In the genomic region with DNA sequence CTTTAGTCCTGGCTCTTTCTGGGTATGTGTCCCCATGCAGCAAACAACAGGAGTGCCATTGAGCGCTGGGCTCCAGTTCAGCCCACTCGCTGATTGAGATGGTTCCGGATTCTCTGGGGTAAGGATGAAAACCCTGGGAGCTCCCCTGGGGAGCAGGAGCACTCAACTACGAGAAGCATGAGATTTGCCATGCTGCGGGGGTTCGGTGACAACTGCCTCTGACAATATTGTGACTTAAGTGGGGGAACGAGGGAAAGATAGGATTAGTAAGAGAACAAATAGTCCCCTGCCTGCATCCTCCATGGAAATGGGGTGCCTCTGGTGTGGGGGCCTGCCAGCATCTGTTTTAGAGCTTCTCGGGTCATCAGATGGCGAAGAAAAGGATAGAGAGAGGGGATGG, we compare ENCODE assay signal across 25 cellular contexts.
DNase-seq lines count a peak whose midpoint lies in the region; ATAC-seq, FAIRE-seq and TF ChIP-seq lines count a peak whose summit lies in the region.
"Had no signal": no experiment of that assay in that cellular context is flagged by ENCODE, and none has a peak within 500 bp of the region (broad histone marks: within the 10 kb centered on the region; RNA-seq: fewer than 3 reads in every experiment).

No MANE protein-coding gene starts in this region.

- peaks cover 10% of the 10 kb centered on the region; the same call in 1 of the 2 replicates for H3K36me3 Mint-ChIP-seq in HFFc6 (ENCODE audit: low read depth)
- peaks cover 12% of the 10 kb centered on the region for H3K36me3 Mint-ChIP-seq in brain
- peaks cover 2% of the 10 kb centered on the region for H3K36me3 Mint-ChIP-seq in neural crest cell (ENCODE audit: low read depth)
- H3K36me3 Mint-ChIP-seq: CD8-positive, alpha-beta T cell had no signal

- H3K36me3 ChIP-seq in skeletal muscle satellite cell (ENCODE audit: insufficient read depth, low read length) = no peaks in the 10 kb centered on the region
- H3K36me3 ChIP-seq: SJSA1 had no signal

- peak overlapping the region; percentile 100 for H3K27ac Mint-ChIP-seq in HFFc6
- peak overlapping the region in 4 of 5 experiments; percentile 14 to 48 (median 39) for H3K27ac Mint-ChIP-seq in brain
- H3K27ac Mint-ChIP-seq in neural crest cell (ENCODE audit: unreplicated experiment) = peak overlapping the region; percentile 12
- H3K27ac Mint-ChIP-seq: CD8-positive, alpha-beta T cell had no signal

- no peaks in the 10 kb centered on the region for H3K27me3 ChIP-seq in skeletal muscle satellite cell (ENCODE audit: control insufficient read depth, insufficient read depth, low read length)
- H3K27me3 ChIP-seq: SJSA1 had no signal

- no peak for DNase-seq in HFFc6
- no peak for DNase-seq in neural crest cell (ENCODE audit: low read depth, low spot score)
- no peak for DNase-seq in urothelium cell line (ENCODE audit: low spot score)
- DNase-seq in NCI-H2227 (lab: John Stamatoyannopoulos, UW; ENCODE audit: unreplicated experiment) = no peak
- DNase-seq: AML-193; Caco-2; CD8-positive, alpha-beta T cell; NCI-H1092 treated with DMSO at 0.1 percent for 48 hours; NCI-H1436; NCI-H187; NCI-H2081 treated with DMSO at 0.1 percent for 48 hours; NCI-H2171; NCI-H526; NCI-H82; NK-92 treated with Interleukin-12 subunit alpha and Interleukin-12 subunit beta, amount 100 ng/mL, for 24 hours; PC-9; Right ventricle myocardium superior had no signal

- H3K4me1 Mint-ChIP-seq in HFFc6 (ENCODE audit: low read depth) = peaks cover 85% of the 10 kb centered on the region
- peaks cover 82% of the 10 kb centered on the region for H3K4me1 Mint-ChIP-seq in brain
- peaks cover 21% of the 10 kb centered on the region for H3K4me1 Mint-ChIP-seq in neural crest cell

- TF ChIP-seq CTCF in HFFc6 (IDR thresholded peaks at IDR 0.05) (no peak), brain (conservative IDR thresholded peaks at IDR 0.05) (no peak), neural crest cell (conservative IDR thresholded peaks at IDR 0.05) (no peak)

- peaks cover 81% of the 10 kb centered on the region for H3K4me1 ChIP-seq in skeletal muscle satellite cell (ENCODE audit: control insufficient read depth, insufficient read depth, low read length)
- H3K4me1 ChIP-seq: Caco-2 had no signal

- no peak for ATAC-seq in HG03045 (IDR thresholded peaks at IDR 0.05; ENCODE audit: unreplicated experiment)
- ATAC-seq: A549; CD8-positive, alpha-beta T cell; GM12878; HCT116 had no signal

- H3K9me3 Mint-ChIP-seq in HFFc6 (peaks cover 4% of the 10 kb centered on the region; the same call in 1 of the 2 replicates), brain (peaks cover 0 to 12% (median 3%) of the 10 kb centered on the region in 5 experiments), neural crest cell (peaks cover 2% of the 10 kb centered on the region)

- H3K4me3 Mint-ChIP-seq in HFFc6 = no peak overlapping the region
- H3K4me3 Mint-ChIP-seq in brain = peak overlapping the region in 1 of 5 experiments; percentile 12
- no peak overlapping the region for H3K4me3 Mint-ChIP-seq in neural crest cell
- H3K4me3 Mint-ChIP-seq: CD8-positive, alpha-beta T cell had no signal

- FAIRE-seq in urothelium cell line (lab: Jason Lieb, UNC) = no peak
- FAIRE-seq: A549, G401.6, GM12878 had no signal

- H3K9ac ChIP-seq in skeletal muscle satellite cell (ENCODE audit: low read depth, low read length) = no peak overlapping the region

- H3K27me3 Mint-ChIP-seq in HFFc6 (ENCODE audit: insufficient read depth) (no peaks in the 10 kb centered on the region), brain (no peaks in the 10 kb centered on the region), neural crest cell (ENCODE audit: low read depth) (no peaks in the 10 kb centered on the region)

- H3K4me3 ChIP-seq in skeletal muscle satellite cell (ENCODE audit: low read length) = no peak overlapping the region
- H3K4me3 ChIP-seq: A549, GM12878, PC-9, SJSA1 had no signal

- peak overlapping the region; percentile 18 for H3K4me2 ChIP-seq in skeletal muscle satellite cell (ENCODE audit: low read length)
- H3K4me2 ChIP-seq: A549, PC-9 had no signal

- H3K9me3 ChIP-seq in skeletal muscle satellite cell (replicated peaks; ENCODE audit: low read length) = no peaks in the 10 kb centered on the region
- H3K9me3 ChIP-seq: A549, Caco-2, SJSA1 had no signal

Comparison
In these comparisons a context has a peak if more than half of its experiments do, and no peak if none do; other contexts are left out.
1. H3K27ac Mint-ChIP-seq: peak in every context shown above with its lines; median percentile 100 in HFFc6; 39 in brain; 12 in neural crest cell.